ENCODE assay signal across 22 cellular contexts in the genomic region with DNA sequence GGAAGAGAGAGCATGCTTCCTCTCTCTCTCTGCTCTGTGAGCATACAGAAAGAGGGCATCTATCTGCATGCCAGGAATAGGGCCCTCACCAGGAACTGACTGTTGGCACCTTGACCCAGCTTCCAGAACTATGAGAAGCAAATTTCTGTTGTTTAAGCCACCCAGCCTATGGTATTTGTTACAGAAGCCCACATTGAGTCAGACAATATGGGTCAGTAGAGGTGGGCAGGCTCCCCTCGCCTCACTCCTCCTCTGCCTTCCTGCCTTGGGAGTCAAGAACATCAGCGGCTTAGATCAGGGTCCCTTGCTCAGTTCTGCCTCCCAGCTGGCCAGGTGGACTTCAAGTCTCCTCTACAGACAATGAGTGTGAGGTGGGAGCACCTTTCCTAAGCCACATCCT.
DNase-seq lines count a peak whose midpoint lies in the region; ATAC-seq, FAIRE-seq and TF ChIP-seq lines count a peak whose summit lies in the region.
"Had no signal": no experiment of that assay in that cellular context is flagged by ENCODE, and none has a peak within 500 bp of the region (broad histone marks: within the 10 kb centered on the region; RNA-seq: fewer than 3 reads in every experiment).

No MANE protein-coding gene starts in this region.

- no peaks in the 10 kb centered on the region for H3K27me3 ChIP-seq in MG63
- H3K27me3 ChIP-seq in osteoblast (ENCODE audit: insufficient read depth, low read length), result no peaks in the 10 kb centered on the region
- H3K27me3 ChIP-seq in upper lobe of left lung, result no peaks in the 10 kb centered on the region
- H3K27me3 ChIP-seq: Peyer's patch had no signal

- no peak for FAIRE-seq in A549 (lab: Jason Lieb, UNC)
- FAIRE-seq: GM12891, GM18507, HepG2 had no signal

- ATAC-seq in A549, result no peak; a peak in 1 of 6 replicates
- ATAC-seq in upper lobe of left lung (ENCODE audit: low FRiP score in 2 of 2), result no peak
- ATAC-seq in HG03135 (IDR thresholded peaks at IDR 0.05; ENCODE audit: unreplicated experiment), result no peak
- ATAC-seq: HepG2 had no signal

- CTCF ChIA-PET in A549 (lab: Yijun Ruan, JAX), result interaction anchor here (0.6 to 1.8 kb wide), 7 partner anchors 12 to 530 kb away, joined by 3 to 6 read pairs (median 4); no protein-coding TSS in a partner anchor

- no peak for TF ChIP-seq RAD21 in A549 (conservative IDR thresholded peaks at IDR 0.05 in 1 of 2, IDR thresholded peaks at IDR 0.05 in 1 of 2)

- DNase-seq in A549 (ENCODE audit: low read depth in 1 of 2, low spot score in 1 of 2) (no peak), MG63 (peak; percentile 81), chondrocyte (ENCODE audit: low spot score) (no peak), osteoblast (ENCODE audit: insufficient read length, low spot score, missing footprints) (no peak), upper lobe of left lung (no peak), superior temporal gyrus (ENCODE audit: extremely low spot score) (no peak), NCI-H2196 (lab: John Stamatoyannopoulos, UW; ENCODE audit: unreplicated experiment) (no peak)
- DNase-seq: C1 segment of cervical spinal cord, DND-41, GDM1, MM.1S, NCI-H1092 treated with DMSO at 0.1 percent for 48 hours, NCI-H2081 treated with DMSO at 0.1 percent for 48 hours, NCI-H510A treated with DMSO at 0.1 percent for 48 hours, NCI-H82, Peyer's patch, SHP77 had no signal

- no peaks in the 10 kb centered on the region for H3K27me3 Mint-ChIP-seq in chondrocyte (ENCODE audit: low read depth)

- H3K36me3 ChIP-seq in MG63 (peaks cover 26% of the 10 kb centered on the region), osteoblast (ENCODE audit: insufficient read depth, low read length) (no peaks in the 10 kb centered on the region), upper lobe of left lung (no peaks in the 10 kb centered on the region)
- H3K36me3 ChIP-seq: Peyer's patch had no signal

- TF ChIP-seq POLR2A in A549 (IDR thresholded peaks at IDR 0.05; ENCODE audit: low read length) (no peak), upper lobe of left lung (IDR thresholded peaks at IDR 0.05) (no peak)

- peak overlapping the region; percentile 49 for H2AFZ ChIP-seq in osteoblast (ENCODE audit: low read length)
- H2AFZ ChIP-seq: GM23248 had no signal

- H3K9me3 ChIP-seq in A549, result peaks cover 15% of the 10 kb centered on the region; the same call in 1 of the 3 replicates
- peaks cover 18% of the 10 kb centered on the region for H3K9me3 ChIP-seq in MG63
- H3K9me3 ChIP-seq in osteoblast (ENCODE audit: low read depth, low read length), result no peaks in the 10 kb centered on the region
- peaks cover 0 to 3% (median 0%) of the 10 kb centered on the region in 4 donors for H3K9me3 ChIP-seq in upper lobe of left lung
- H3K9me3 ChIP-seq: Peyer's patch had no signal

- no peaks in the 10 kb centered on the region for H4K20me1 ChIP-seq in osteoblast (ENCODE audit: insufficient read depth, low read length)

- TF ChIP-seq CTCF in A549 (IDR thresholded peaks at IDR 0.05) (no peak), chondrocyte (IDR thresholded peaks at IDR 0.05) (no peak), osteoblast (IDR thresholded peaks at IDR 0.05; ENCODE audit: extremely low read depth, low read depth, low read length) (no peak), upper lobe of left lung (IDR thresholded peaks at IDR 0.05) (no peak)

- peaks cover 7% of the 10 kb centered on the region for H3K36me3 Mint-ChIP-seq in chondrocyte (ENCODE audit: low read depth)

- H3K27ac ChIP-seq in A549 (peak overlapping the region; percentile 70 to 90), osteoblast (ENCODE audit: low read depth, low read length) (peak overlapping the region; percentile 73), upper lobe of left lung (no peak overlapping the region)

- H3K27ac Mint-ChIP-seq in chondrocyte (ENCODE audit: unreplicated experiment), result peak overlapping the region; percentile 83

- H3K4me3 ChIP-seq in A549 (no peak overlapping the region), MG63 (no peak overlapping the region), osteoblast (ENCODE audit: insufficient read depth, low read length) (no peak overlapping the region), upper lobe of left lung (no peak overlapping the region)
- H3K4me3 ChIP-seq: GM23248, Peyer's patch had no signal

- H3K4me2 ChIP-seq in A549, result peak overlapping the region; percentile 55
- peak overlapping the region; percentile 28 for H3K4me2 ChIP-seq in osteoblast (ENCODE audit: insufficient read depth, low read length)

- H3K4me1 ChIP-seq in A549 (peaks cover 57% of the 10 kb centered on the region), osteoblast (ENCODE audit: insufficient read depth, low read length) (peaks cover 35% of the 10 kb centered on the region), upper lobe of left lung (no peaks in the 10 kb centered on the region)
- H3K4me1 ChIP-seq: Peyer's patch had no signal

- peaks cover 59% of the 10 kb centered on the region for H3K4me1 Mint-ChIP-seq in chondrocyte (ENCODE audit: low read depth)

- H3K79me2 ChIP-seq in osteoblast (ENCODE audit: insufficient read depth, low read length), result no peaks in the 10 kb centered on the region

- WGBS in A549 (ENCODE audit: missing lambda C conversion rate), result 87% methylated on average over 2 of the region's 2 CpGs
- WGBS in upper lobe of left lung, 2 donors, result 90 to 100% methylated on average over 1 to 2 of the region's 2 CpGs

- no peak for TF ChIP-seq EP300 in A549 (IDR thresholded peaks at IDR 0.05)
- TF ChIP-seq EP300 in upper lobe of left lung (IDR thresholded peaks at IDR 0.05), result no peak

- H3K4me3 Mint-ChIP-seq in chondrocyte (ENCODE audit: unreplicated experiment), result no peak overlapping the region

- POLR2A ChIA-PET in A549 (lab: Yijun Ruan, JAX), result no interaction called here

- peaks cover 9% of the 10 kb centered on the region for H3K9me3 Mint-ChIP-seq in chondrocyte (ENCODE audit: low read depth)

TF ChIP-seq in A549, 52 proteins besides CTCF, POLR2A, EP300 and RAD21:
- TF ChIP-seq KDM5A (IDR thresholded peaks at IDR 0.05), result no peak
- no peak for TF ChIP-seq HOXA7 (CRISPR knock-in tag; IDR thresholded peaks at IDR 0.05)
- TF ChIP-seq SMC3 (IDR thresholded peaks at IDR 0.05), result no peak
- TF ChIP-seq JUN (IDR thresholded peaks at IDR 0.05), result no peak
- no peak for TF ChIP-seq MAZ (IDR thresholded peaks at IDR 0.05; ENCODE audit: borderline replicate concordance, low read depth, low read length)
- TF ChIP-seq FOSL2 (IDR thresholded peaks at IDR 0.05), result no peak
- TF ChIP-seq FOSL2 (CRISPR knock-in tag; IDR thresholded peaks at IDR 0.05), result no peak
- TF ChIP-seq ZFP36 (IDR thresholded peaks at IDR 0.05; ENCODE audit: borderline replicate concordance, partially characterized antibody), result no peak
- TF ChIP-seq TFCP2L1 (CRISPR knock-in tag; IDR thresholded peaks at IDR 0.05), result no peak
- TF ChIP-seq CHD2 (IDR thresholded peaks at IDR 0.05; ENCODE audit: low read length, partially characterized antibody), result no peak
- TF ChIP-seq CBX8 (IDR thresholded peaks at IDR 0.05), result no peak
- TF ChIP-seq CBX2 (IDR thresholded peaks at IDR 0.05; ENCODE audit: borderline replicate concordance, low read depth), result no peak
- no peak for TF ChIP-seq MAFK (IDR thresholded peaks at IDR 0.05; ENCODE audit: partially characterized antibody)
- TF ChIP-seq, protein P1, sequence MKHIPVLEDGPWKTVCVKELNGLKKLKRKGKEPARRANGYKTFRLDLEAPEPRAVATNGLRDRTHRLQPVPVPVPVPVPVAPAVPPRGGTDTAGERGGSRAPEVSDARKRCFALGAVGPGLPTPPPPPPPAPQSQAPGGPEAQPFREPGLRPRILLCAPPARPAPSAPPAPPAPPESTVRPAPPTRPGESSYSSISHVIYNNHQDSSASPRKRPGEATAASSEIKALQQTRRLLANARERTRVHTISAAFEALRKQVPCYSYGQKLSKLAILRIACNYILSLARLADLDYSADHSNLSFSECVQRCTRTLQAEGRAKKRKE (CRISPR knock-in tag; IDR thresholded peaks at IDR 0.05; ENCODE audit: low read depth), result no peak
- no peak for TF ChIP-seq HMGXB4 (CRISPR knock-in tag; IDR thresholded peaks at IDR 0.05; ENCODE audit: borderline replicate concordance)
- no peak for TF ChIP-seq RFX5 (IDR thresholded peaks at IDR 0.05)
- TF ChIP-seq JUNB (IDR thresholded peaks at IDR 0.05), result no peak
- TF ChIP-seq RCOR1 (IDR thresholded peaks at IDR 0.05; ENCODE audit: low read depth, low read length), result no peak

Comparison
In these comparisons a context has a peak if more than half of its experiments do, and no peak if none do; other contexts are left out.
1. H3K27ac ChIP-seq: peak in A549 (2 of 2) and osteoblast (single experiment); none in upper lobe of left lung (0 of 4).